Comparison of ENCODE assay signal across 1 cellular context in the genomic region with DNA sequence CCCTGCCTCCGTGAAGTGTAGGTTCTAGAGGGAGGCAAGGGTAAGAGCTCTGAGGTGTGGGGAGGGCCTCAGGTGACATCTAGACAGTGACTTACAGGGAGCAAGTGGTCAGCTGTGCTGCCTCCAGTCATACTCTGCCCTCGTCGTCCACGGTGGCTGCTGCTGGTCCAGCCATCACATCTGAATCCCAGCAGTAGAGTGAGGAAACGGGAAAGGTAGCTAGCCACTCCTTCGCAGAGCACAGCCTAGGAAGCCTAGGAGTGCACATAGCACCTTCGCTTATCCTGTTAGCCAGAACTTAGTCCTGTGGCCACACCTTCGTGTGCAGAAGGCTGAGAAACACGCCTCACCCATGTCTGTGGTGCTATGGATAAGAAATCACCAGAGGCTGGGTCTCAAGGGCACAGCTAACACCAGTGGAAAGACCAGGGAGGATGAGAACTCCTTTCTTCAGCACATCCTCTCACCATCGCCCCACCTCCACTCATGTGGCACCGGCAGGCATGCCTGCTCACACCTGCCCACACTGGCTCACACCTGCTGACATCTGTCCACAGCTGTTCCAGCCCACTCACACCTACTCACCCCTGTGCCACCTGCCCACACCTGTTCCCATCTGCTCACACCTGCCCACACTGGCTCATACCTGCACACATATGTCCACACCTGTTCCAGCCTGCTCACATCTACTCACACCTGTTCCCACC.
TF ChIP-seq lines count a peak whose summit lies in the region.

No MANE protein-coding gene starts in this region.

TF ChIP-seq in IMR-90, 13 proteins besides CTCF, POLR2A, EP300 and RAD21:
- TF ChIP-seq SMC3 (IDR thresholded peaks at IDR 0.05; ENCODE audit: low read depth, low read length) (no peak), FOS (IDR thresholded peaks at IDR 0.05; ENCODE audit: low read depth, low read length) (no peak), RCOR1 (IDR thresholded peaks at IDR 0.05; ENCODE audit: insufficient replicate concordance, low read length) (no peak), ELK1 (IDR thresholded peaks at IDR 0.05; ENCODE audit: borderline replicate concordance, low read depth, low read length) (no peak), RFX5 (IDR thresholded peaks at IDR 0.05; ENCODE audit: low read depth, low read length) (no peak), MAZ (IDR thresholded peaks at IDR 0.05; ENCODE audit: borderline replicate concordance, low read depth, low read length) (no peak), NFE2L2 (IDR thresholded peaks at IDR 0.05; ENCODE audit: low read depth, low read length) (no peak), CHD1 (IDR thresholded peaks at IDR 0.05; ENCODE audit: low read depth, low read length) (no peak)
